Comparison of ENCODE assay signal across 28 cellular contexts in the genomic region with DNA sequence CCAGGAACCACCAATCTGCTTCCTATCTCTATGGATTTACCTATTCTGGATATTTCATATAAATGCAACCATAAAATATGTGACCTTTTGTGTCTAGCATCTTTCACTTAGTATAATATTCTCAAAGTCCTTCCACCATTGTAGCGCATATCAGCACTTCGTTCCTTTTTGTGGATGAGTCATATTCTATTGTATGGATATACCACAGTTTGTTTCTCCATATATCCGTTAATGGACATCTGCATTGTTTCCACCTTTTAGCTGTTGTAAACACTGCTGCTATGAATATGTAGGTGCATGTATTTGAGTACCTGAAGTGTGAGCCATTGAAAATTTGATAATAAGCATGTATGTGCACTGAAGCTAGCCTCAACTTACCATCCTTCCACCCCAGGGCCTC.
"Had no signal": no experiment of that assay in that cellular context is flagged by ENCODE, and none has a peak within 500 bp of the region (broad histone marks: within the 10 kb centered on the region; RNA-seq: fewer than 3 reads in every experiment).

No MANE protein-coding gene starts in this region.

- H3K36me3 ChIP-seq: uterus had no signal

- H3K27me3 ChIP-seq: stomach, suprapubic skin, testis, thyroid gland, tibial artery, tibial nerve, transverse colon, upper lobe of left lung, upper lobe of right lung, uterus, vagina had no signal

- H3K27ac ChIP-seq: stomach, suprapubic skin, testis, thoracic aorta, thyroid gland, tibial artery, tibial nerve, transverse colon, upper lobe of left lung, upper lobe of right lung, uterus, vagina had no signal

- H3K27ac Mint-ChIP-seq: stimulated activated memory B cell treated with anti-CD40 and anti-IgM and Interleukin-4, amounts not matched to agents 10 μg/mL and 1 μg/mL and 100 μg/mL, for 72 hours; stimulated activated naive B cell treated with anti-CD40 and anti-IgM and Interleukin-4, amounts not matched to agents 10 μg/mL and 1 μg/mL and 100 μg/mL, for 72 hours; stimulated activated naive CD8-positive, alpha-beta T cell treated with anti-CD3 and anti-CD28 coated beads, Interleukin-15, amount 100 ng/mL, for 72 hours; stimulated activated naive CD8-positive, alpha-beta T cell treated with anti-CD3 and anti-CD28 coated beads, Interleukin-15, Interleukin-2, amounts not matched to agents 100 ng/mL and 50 ng/mL, for 24 hours; type B pancreatic cell had no signal

- H3K4me1 ChIP-seq: stomach, suprapubic skin, testis, thyroid gland, tibial artery, tibial nerve, transverse colon, upper lobe of left lung, upper lobe of right lung, uterus, vagina had no signal

- H3K4me1 Mint-ChIP-seq: stimulated activated effector memory CD8-positive, alpha-beta T cell treated with anti-CD3 and anti-CD28 coated beads, Interleukin-12 subunit alpha, Interleukin-12 subunit beta, amount 100 ng/mL, for 72 hours; stimulated activated memory B cell treated with anti-CD40 and anti-IgM and Interleukin-4, amounts not matched to agents 10 μg/mL and 1 μg/mL and 100 μg/mL, for 72 hours; stimulated activated naive B cell treated with anti-CD40 and anti-IgM and Interleukin-4, amounts not matched to agents 10 μg/mL and 1 μg/mL and 100 μg/mL, for 72 hours; stimulated activated naive CD8-positive, alpha-beta T cell treated with anti-CD3 and anti-CD28 coated beads, Interleukin-15, amount 100 ng/mL, for 72 hours had no signal

- DNase-seq: stimulated activated CD4-positive, alpha-beta T cell treated with anti-CD3 and anti-CD28 coated beads, Interleukin-2, amount 100 ng/mL, for 48 hours; stimulated activated CD4-positive, alpha-beta T cell treated with anti-CD3 and anti-CD28 coated beads, Interleukin-4, amount 100 ng/mL, for 1 hour; stimulated activated CD4-positive, alpha-beta T cell treated with anti-CD3 and anti-CD28 coated beads, Interleukin-4, amount 100 ng/mL, for 24 hours; stimulated activated CD4-positive, alpha-beta T cell treated with anti-CD3 and anti-CD28 coated beads, Interleukin-4, amount 100 ng/mL, for 4 hours; stimulated activated CD8-positive, alpha-beta memory T cell treated with anti-CD3 and anti-CD28 coated beads, Interleukin-4, amount 100 ng/mL, for 48 hours; stimulated activated naive B cell treated with anti-CD40 and anti-IgM and Interleukin-4, amounts not matched to agents 10 μg/mL and 1 μg/mL and 100 μg/mL, for 72 hours; stimulated activated naive CD4-positive, alpha-beta T cell; stimulated activated naive CD4-positive, alpha-beta T cell treated with Interleukin-2 at 50 U/mL for 16 hours; stimulated activated naive CD8-positive, alpha-beta T cell treated with anti-CD3 and anti-CD28 coated beads, Interleukin-15, amount 100 ng/mL, for 72 hours; stimulated activated naive CD8-positive, alpha-beta T cell treated with anti-CD3 and anti-CD28 coated beads, Interleukin-15, Interleukin-2, amounts not matched to agents 100 U/mL and 50 U/mL, for 24 hours; stomach; substantia nigra; testis; thyroid gland; tibial artery; transverse colon; trophoblast cell; upper lobe of left lung; upper lobe of right lung; uterus had no signal

- ATAC-seq: stimulated activated effector memory CD8-positive, alpha-beta T cell treated with anti-CD3 and anti-CD28 coated beads, Interleukin-12 subunit alpha, Interleukin-12 subunit beta, amount 100 ng/mL, for 72 hours; stimulated activated memory B cell treated with anti-CD40 and anti-IgM and Interleukin-4, amounts not matched to agents 10 μg/mL and 1 μg/mL and 100 μg/mL, for 72 hours; stimulated activated naive B cell treated with anti-CD40 and anti-IgM and Interleukin-4, amounts not matched to agents 10 μg/mL and 1 μg/mL and 100 μg/mL, for 72 hours; stimulated activated naive CD8-positive, alpha-beta T cell treated with anti-CD3 and anti-CD28 coated beads, Interleukin-15, amount 100 ng/mL, for 72 hours; stimulated activated naive CD8-positive, alpha-beta T cell treated with anti-CD3 and anti-CD28 coated beads, Interleukin-15, Interleukin-2, amounts not matched to agents 100 U/mL and 50 U/mL, for 24 hours; upper lobe of right lung had no signal

- H3K27me3 Mint-ChIP-seq: stimulated activated memory B cell treated with anti-CD40 and anti-IgM and Interleukin-4, amounts not matched to agents 10 μg/mL and 1 μg/mL and 100 μg/mL, for 72 hours; stimulated activated naive B cell treated with anti-CD40 and anti-IgM and Interleukin-4, amounts not matched to agents 10 μg/mL and 1 μg/mL and 100 μg/mL, for 72 hours; stimulated activated naive CD8-positive, alpha-beta T cell treated with anti-CD3 and anti-CD28 coated beads, Interleukin-15, amount 100 ng/mL, for 72 hours; stimulated activated naive CD8-positive, alpha-beta T cell treated with anti-CD3 and anti-CD28 coated beads, Interleukin-15, Interleukin-2, amounts not matched to agents 100 ng/mL and 50 ng/mL, for 24 hours; type B pancreatic cell had no signal

- H3K4me3 ChIP-seq: stomach, suprapubic skin, testis, thoracic aorta, thyroid gland, tibial artery, tibial nerve, transverse colon, upper lobe of left lung, upper lobe of right lung, uterus, vagina had no signal

- H3K9me3 Mint-ChIP-seq: stimulated activated effector memory CD8-positive, alpha-beta T cell treated with anti-CD3 and anti-CD28 coated beads, Interleukin-12 subunit alpha, Interleukin-12 subunit beta, amount 100 ng/mL, for 72 hours; stimulated activated memory B cell treated with anti-CD40 and anti-IgM and Interleukin-4, amounts not matched to agents 10 μg/mL and 1 μg/mL and 100 μg/mL, for 72 hours; stimulated activated naive CD8-positive, alpha-beta T cell treated with anti-CD3 and anti-CD28 coated beads, Interleukin-15, amount 100 ng/mL, for 72 hours; stimulated activated naive CD8-positive, alpha-beta T cell treated with anti-CD3 and anti-CD28 coated beads, Interleukin-15, Interleukin-2, amounts not matched to agents 100 ng/mL and 50 ng/mL, for 24 hours; type B pancreatic cell had no signal

- H3K4me3 Mint-ChIP-seq: stimulated activated effector memory CD8-positive, alpha-beta T cell treated with anti-CD3 and anti-CD28 coated beads, Interleukin-12 subunit alpha, Interleukin-12 subunit beta, amount 100 ng/mL, for 72 hours; stimulated activated memory B cell treated with anti-CD40 and anti-IgM and Interleukin-4, amounts not matched to agents 10 μg/mL and 1 μg/mL and 100 μg/mL, for 72 hours; stimulated activated naive B cell treated with anti-CD40 and anti-IgM and Interleukin-4, amounts not matched to agents 10 μg/mL and 1 μg/mL and 100 μg/mL, for 72 hours; stimulated activated naive CD8-positive, alpha-beta T cell treated with anti-CD3 and anti-CD28 coated beads, Interleukin-15, amount 100 ng/mL, for 72 hours; stimulated activated naive CD8-positive, alpha-beta T cell treated with anti-CD3 and anti-CD28 coated beads, Interleukin-15, Interleukin-2, amounts not matched to agents 100 ng/mL and 50 ng/mL, for 24 hours; type B pancreatic cell had no signal

- H3K9me3 ChIP-seq: stomach, suprapubic skin, testis, thoracic aorta, thyroid gland, tibial artery, tibial nerve, transverse colon, upper lobe of left lung, upper lobe of right lung, uterus, vagina had no signal
